Comparison of ENCODE assay signal across 28 cellular contexts in the genomic region with DNA sequence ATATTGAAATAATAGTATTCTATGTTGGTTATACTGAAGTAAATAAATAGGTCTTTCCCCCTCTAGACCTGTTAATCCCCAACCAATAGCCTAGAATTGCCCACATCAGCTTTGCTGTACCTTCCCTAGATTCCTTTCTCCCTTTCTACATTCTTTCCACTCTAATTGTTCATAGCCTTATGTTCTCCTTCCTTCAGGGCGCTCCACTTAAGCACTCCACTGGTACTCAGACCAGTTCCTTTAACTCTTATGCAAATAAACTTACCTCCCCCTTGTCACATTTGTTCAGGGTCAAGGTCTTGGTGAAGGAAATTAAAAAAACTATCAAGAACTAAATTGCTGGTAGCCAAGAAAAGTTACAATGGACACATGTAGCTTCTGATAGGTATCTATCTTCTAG.
"Had no signal": no experiment of that assay in that cellular context is flagged by ENCODE, and none has a peak within 500 bp of the region (broad histone marks: within the 10 kb centered on the region; RNA-seq: fewer than 3 reads in every experiment).

No MANE protein-coding gene starts in this region.

- H3K36me3 ChIP-seq: stomach, suprapubic skin, thoracic aorta, thyroid gland, tibial artery, tibial nerve, transverse colon, upper lobe of left lung, uterus, vagina had no signal

- FAIRE-seq: urothelium cell line had no signal

- H3K4me1 Mint-ChIP-seq: stimulated activated effector memory CD8-positive, alpha-beta T cell treated with anti-CD3 and anti-CD28 coated beads, Interleukin-12 subunit alpha, Interleukin-12 subunit beta, amount 100 ng/mL, for 72 hours; stimulated activated memory B cell treated with anti-CD40 and anti-IgM and Interleukin-4, amounts not matched to agents 10 μg/mL and 1 μg/mL and 100 μg/mL, for 72 hours; stimulated activated naive B cell treated with anti-CD40 and anti-IgM and Interleukin-4, amounts not matched to agents 10 μg/mL and 1 μg/mL and 100 μg/mL, for 72 hours; stimulated activated naive CD8-positive, alpha-beta T cell treated with anti-CD3 and anti-CD28 coated beads, Interleukin-15, amount 100 ng/mL, for 72 hours had no signal

- H3K27ac ChIP-seq: stomach, suprapubic skin, testis, thoracic aorta, thyroid gland, tibial artery, tibial nerve, transverse colon, upper lobe of left lung, uterus, vagina had no signal

- ATAC-seq: stimulated activated effector memory CD8-positive, alpha-beta T cell treated with anti-CD3 and anti-CD28 coated beads, Interleukin-12 subunit alpha, Interleukin-12 subunit beta, amount 100 ng/mL, for 72 hours; stimulated activated memory B cell treated with anti-CD40 and anti-IgM and Interleukin-4, amounts not matched to agents 10 μg/mL and 1 μg/mL and 100 μg/mL, for 72 hours; stimulated activated naive B cell treated with anti-CD40 and anti-IgM and Interleukin-4, amounts not matched to agents 10 μg/mL and 1 μg/mL and 100 μg/mL, for 72 hours; stimulated activated naive CD8-positive, alpha-beta T cell treated with anti-CD3 and anti-CD28 coated beads, Interleukin-15, amount 100 ng/mL, for 72 hours; stimulated activated naive CD8-positive, alpha-beta T cell treated with anti-CD3 and anti-CD28 coated beads, Interleukin-15, Interleukin-2, amounts not matched to agents 100 U/mL and 50 U/mL, for 24 hours had no signal

- H3K27ac Mint-ChIP-seq: stimulated activated effector memory CD8-positive, alpha-beta T cell treated with anti-CD3 and anti-CD28 coated beads, Interleukin-12 subunit alpha, Interleukin-12 subunit beta, amount 100 ng/mL, for 72 hours; stimulated activated memory B cell treated with anti-CD40 and anti-IgM and Interleukin-4, amounts not matched to agents 10 μg/mL and 1 μg/mL and 100 μg/mL, for 72 hours; stimulated activated naive B cell treated with anti-CD40 and anti-IgM and Interleukin-4, amounts not matched to agents 10 μg/mL and 1 μg/mL and 100 μg/mL, for 72 hours; stimulated activated naive CD8-positive, alpha-beta T cell treated with anti-CD3 and anti-CD28 coated beads, Interleukin-15, amount 100 ng/mL, for 72 hours; stimulated activated naive CD8-positive, alpha-beta T cell treated with anti-CD3 and anti-CD28 coated beads, Interleukin-15, Interleukin-2, amounts not matched to agents 100 ng/mL and 50 ng/mL, for 24 hours; type B pancreatic cell had no signal

- H3K36me3 Mint-ChIP-seq: stimulated activated effector memory CD8-positive, alpha-beta T cell treated with anti-CD3 and anti-CD28 coated beads, Interleukin-12 subunit alpha, Interleukin-12 subunit beta, amount 100 ng/mL, for 72 hours; stimulated activated memory B cell treated with anti-CD40 and anti-IgM and Interleukin-4, amounts not matched to agents 10 μg/mL and 1 μg/mL and 100 μg/mL, for 72 hours; stimulated activated naive B cell treated with anti-CD40 and anti-IgM and Interleukin-4, amounts not matched to agents 10 μg/mL and 1 μg/mL and 100 μg/mL, for 72 hours; type B pancreatic cell had no signal

- H3K9me3 ChIP-seq: stomach, suprapubic skin, testis, thoracic aorta, thyroid gland, tibial artery, tibial nerve, transverse colon, upper lobe of left lung, uterus, vagina had no signal

- H3K4me3 ChIP-seq: stomach, suprapubic skin, testis, thoracic aorta, thyroid gland, tibial artery, tibial nerve, transverse colon, upper lobe of left lung, uterus, vagina had no signal

- H3K27me3 ChIP-seq: suprapubic skin, testis, thyroid gland, tibial artery, tibial nerve, transverse colon, upper lobe of left lung, uterus, vagina had no signal

- DNase-seq: stimulated activated CD4-positive, alpha-beta T cell treated with anti-CD3 and anti-CD28 coated beads, Interleukin-2, amount 100 ng/mL, for 48 hours; stimulated activated CD4-positive, alpha-beta T cell treated with anti-CD3 and anti-CD28 coated beads, Interleukin-4, amount 100 ng/mL, for 1 hour; stimulated activated CD4-positive, alpha-beta T cell treated with anti-CD3 and anti-CD28 coated beads, Interleukin-4, amount 100 ng/mL, for 24 hours; stimulated activated CD4-positive, alpha-beta T cell treated with anti-CD3 and anti-CD28 coated beads, Interleukin-4, amount 100 ng/mL, for 4 hours; stimulated activated CD8-positive, alpha-beta memory T cell treated with anti-CD3 and anti-CD28 coated beads, Interleukin-4, amount 100 ng/mL, for 48 hours; stimulated activated naive B cell treated with anti-CD40 and anti-IgM and Interleukin-4, amounts not matched to agents 10 μg/mL and 1 μg/mL and 100 μg/mL, for 72 hours; stimulated activated naive CD4-positive, alpha-beta T cell; stimulated activated naive CD4-positive, alpha-beta T cell treated with Interleukin-2 at 50 U/mL for 16 hours; stimulated activated naive CD8-positive, alpha-beta T cell treated with anti-CD3 and anti-CD28 coated beads, Interleukin-15, amount 100 ng/mL, for 72 hours; stimulated activated naive CD8-positive, alpha-beta T cell treated with anti-CD3 and anti-CD28 coated beads, Interleukin-15, Interleukin-2, amounts not matched to agents 100 U/mL and 50 U/mL, for 24 hours; stomach; substantia nigra; testis; thyroid gland; tibial artery; transverse colon; trophoblast cell; uterus had no signal

- H3K9me3 Mint-ChIP-seq: stimulated activated effector memory CD8-positive, alpha-beta T cell treated with anti-CD3 and anti-CD28 coated beads, Interleukin-12 subunit alpha, Interleukin-12 subunit beta, amount 100 ng/mL, for 72 hours; stimulated activated memory B cell treated with anti-CD40 and anti-IgM and Interleukin-4, amounts not matched to agents 10 μg/mL and 1 μg/mL and 100 μg/mL, for 72 hours; stimulated activated naive B cell treated with anti-CD40 and anti-IgM and Interleukin-4, amounts not matched to agents 10 μg/mL and 1 μg/mL and 100 μg/mL, for 72 hours; stimulated activated naive CD8-positive, alpha-beta T cell treated with anti-CD3 and anti-CD28 coated beads, Interleukin-15, amount 100 ng/mL, for 72 hours; stimulated activated naive CD8-positive, alpha-beta T cell treated with anti-CD3 and anti-CD28 coated beads, Interleukin-15, Interleukin-2, amounts not matched to agents 100 ng/mL and 50 ng/mL, for 24 hours; type B pancreatic cell had no signal

- H3K4me3 Mint-ChIP-seq: stimulated activated effector memory CD8-positive, alpha-beta T cell treated with anti-CD3 and anti-CD28 coated beads, Interleukin-12 subunit alpha, Interleukin-12 subunit beta, amount 100 ng/mL, for 72 hours; stimulated activated memory B cell treated with anti-CD40 and anti-IgM and Interleukin-4, amounts not matched to agents 10 μg/mL and 1 μg/mL and 100 μg/mL, for 72 hours; stimulated activated naive B cell treated with anti-CD40 and anti-IgM and Interleukin-4, amounts not matched to agents 10 μg/mL and 1 μg/mL and 100 μg/mL, for 72 hours; stimulated activated naive CD8-positive, alpha-beta T cell treated with anti-CD3 and anti-CD28 coated beads, Interleukin-15, amount 100 ng/mL, for 72 hours; stimulated activated naive CD8-positive, alpha-beta T cell treated with anti-CD3 and anti-CD28 coated beads, Interleukin-15, Interleukin-2, amounts not matched to agents 100 ng/mL and 50 ng/mL, for 24 hours; type B pancreatic cell had no signal

- H3K4me1 ChIP-seq: stomach, suprapubic skin, testis, thyroid gland, tibial artery, tibial nerve, transverse colon, upper lobe of left lung, uterus, vagina had no signal
